Comparison of ENCODE assay signal across 7 cellular contexts in genomic region chr3:156673732-156674045, GRCh38.
DNase-seq lines count a peak whose midpoint lies in the region; ATAC-seq lines count a peak whose summit lies in the region.

No MANE protein-coding gene starts in this region.

- H3K27ac ChIP-seq in HUES48 (ENCODE audit: low read depth, low read length) (peak overlapping the region; percentile 90), iPS-20b (ENCODE audit: low read length) (no peak overlapping the region), stomach smooth muscle (ENCODE audit: low read length) (peak overlapping the region; percentile 89)

- peak overlapping the region; percentile 74; the same call in 1 of the 2 replicates for H3K9ac ChIP-seq in HUES48 (ENCODE audit: low read depth, low read length)
- peak overlapping the region; percentile 57; the same call in 1 of the 2 replicates for H3K9ac ChIP-seq in iPS-20b (ENCODE audit: low read depth, low read length)
- H3K9ac ChIP-seq in stomach smooth muscle (ENCODE audit: low read length in 2 of 2) = peak overlapping the region; percentile 74 to 82

- H3K4me3 Mint-ChIP-seq in activated naive CD8-positive, alpha-beta T cell = peak overlapping the region; percentile 97

- H3K4me3 ChIP-seq in HUES48 (ENCODE audit: low read depth, low read length) (peak overlapping the region; percentile 95), iPS-20b (ENCODE audit: low read length) (peak overlapping the region; percentile 86), stomach smooth muscle (ENCODE audit: low read length in 2 of 2) (peak overlapping the region; percentile 85)

- no peaks in the 10 kb centered on the region for H3K9me3 ChIP-seq in HUES48 (ENCODE audit: control insufficient read depth, insufficient read depth, low read length)
- H3K9me3 ChIP-seq in iPS-20b (ENCODE audit: insufficient read depth, low read depth, low read length) = no peaks in the 10 kb centered on the region
- H3K9me3 ChIP-seq in stomach smooth muscle (ENCODE audit: control insufficient read depth in 2 of 2, low read length in 2 of 2) = no peaks in the 10 kb centered on the region

- H3K27me3 ChIP-seq in HUES48 (ENCODE audit: control insufficient read depth, insufficient read depth, low read length) (peaks cover 6% of the 10 kb centered on the region; the same call in 1 of the 2 replicates), iPS-20b (ENCODE audit: insufficient read depth, low read length) (peaks cover 16% of the 10 kb centered on the region; the same call in 1 of the 2 replicates), stomach smooth muscle (ENCODE audit: control insufficient read depth in 1 of 2, insufficient read depth in 2 of 2, low read length in 2 of 2) (no peaks in the 10 kb centered on the region)

- H3K4me1 ChIP-seq in HUES48 (ENCODE audit: control insufficient read depth, insufficient read depth, low read length) (peaks cover 17% of the 10 kb centered on the region), iPS-20b (ENCODE audit: insufficient read depth, low read length) (peaks cover 15% of the 10 kb centered on the region), stomach smooth muscle (ENCODE audit: control insufficient read depth, insufficient read depth, low read length) (peaks cover 5% of the 10 kb centered on the region)

- H3K27me3 Mint-ChIP-seq in activated naive CD8-positive, alpha-beta T cell = no peaks in the 10 kb centered on the region

- H3K36me3 Mint-ChIP-seq in activated naive CD8-positive, alpha-beta T cell = peaks cover 12% of the 10 kb centered on the region

- ATAC-seq in HG02884 (IDR thresholded peaks at IDR 0.05; ENCODE audit: unreplicated experiment) (no peak), GM21515 (IDR thresholded peaks at IDR 0.05; ENCODE audit: unreplicated experiment) (no peak)

- DNase-seq in NCI-H1417 (lab: John Stamatoyannopoulos, UW) = no peak

- peak overlapping the region; percentile 95 for H3K27ac Mint-ChIP-seq in activated naive CD8-positive, alpha-beta T cell

- H3K4me1 Mint-ChIP-seq in activated naive CD8-positive, alpha-beta T cell (ENCODE audit: low read depth) = peaks cover 31% of the 10 kb centered on the region

- no peaks in the 10 kb centered on the region for H3K9me3 Mint-ChIP-seq in activated naive CD8-positive, alpha-beta T cell (ENCODE audit: low read depth)

- H3K36me3 ChIP-seq in HUES48 (ENCODE audit: control insufficient read depth, insufficient read depth, low read length) (peaks cover 12% of the 10 kb centered on the region), iPS-20b (ENCODE audit: insufficient read depth, low read depth, low read length) (peaks cover 12% of the 10 kb centered on the region), stomach smooth muscle (ENCODE audit: control insufficient read depth in 2 of 2, insufficient read depth in 2 of 2, low read length in 2 of 2) (peaks cover 0 to 7% of the 10 kb centered on the region in 2 donors)
